9 cellular contexts compared by ENCODE assay signal in the genomic region with DNA sequence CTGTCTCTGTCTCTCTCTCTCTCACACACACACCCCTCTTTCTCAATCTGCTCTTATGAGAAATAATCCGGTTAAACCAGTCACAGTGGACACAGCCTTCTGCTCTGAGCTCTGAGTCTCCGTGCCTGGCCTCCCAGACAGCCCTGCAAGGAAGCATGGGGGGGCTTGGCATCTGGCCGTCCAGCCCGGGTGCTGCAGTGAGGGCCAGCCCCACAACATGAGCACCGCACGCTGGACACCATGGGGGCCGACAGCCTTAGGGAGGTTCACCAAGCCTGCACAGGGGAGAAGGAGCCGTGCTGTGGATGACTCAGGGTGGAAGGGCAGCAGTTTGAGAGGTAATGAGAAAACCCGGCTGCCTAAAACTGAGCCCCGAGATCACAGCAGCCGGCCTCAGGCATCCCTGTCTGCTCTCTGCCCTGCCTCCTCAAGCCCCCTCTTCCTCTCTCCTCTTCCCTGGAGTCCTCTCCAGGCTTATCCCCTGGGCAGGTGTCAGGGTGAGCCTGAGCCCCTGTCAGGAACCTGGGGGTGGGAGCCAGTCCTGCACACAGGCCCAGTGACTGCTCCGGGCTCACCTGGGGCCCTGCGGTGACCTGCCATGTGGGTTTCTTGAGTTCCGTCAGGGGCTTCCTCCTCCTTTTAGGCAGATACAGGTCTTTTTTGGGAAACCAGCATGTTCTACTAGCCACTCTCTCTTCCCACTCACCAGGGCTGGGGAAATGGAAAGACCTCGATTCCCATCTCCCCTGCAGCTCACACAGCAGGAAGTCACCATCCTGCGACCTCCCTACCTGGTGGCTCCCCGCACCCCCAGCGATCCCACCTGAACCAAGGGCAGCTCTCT.
A peak's percentile ranks its signal among the peaks of the same experiment; 100 is the strongest.
DNase-seq lines count a peak whose midpoint lies in the region; ATAC-seq and TF ChIP-seq lines count a peak whose summit lies in the region.
"Had no signal": no experiment of that assay in that cellular context is flagged by ENCODE, and none has a peak within 500 bp of the region (broad histone marks: within the 10 kb centered on the region; RNA-seq: fewer than 3 reads in every experiment).

No MANE protein-coding gene starts in this region.

- intact Hi-C loops in esophagus squamous epithelium (cut with DNase I) = loop anchor here (10.0 kb wide), 1 partner anchor 89 kb away; the partner anchor contains the start of gene ITPKB
- intact Hi-C loops in sigmoid colon (cut with DNase I) = no loop called here

- TF ChIP-seq POLR2A in esophagus squamous epithelium (IDR thresholded peaks at IDR 0.05) (no peak), sigmoid colon (IDR thresholded peaks at IDR 0.05) (no peak)

- H3K4me3 ChIP-seq in WERI-Rb-1 (ENCODE audit: low read depth, low read length) (no peak overlapping the region), esophagus squamous epithelium (no peak overlapping the region), sigmoid colon (no peak overlapping the region)
- H3K4me3 ChIP-seq: cardiac muscle cell had no signal

- no peaks in the 10 kb centered on the region for H3K36me3 ChIP-seq in WERI-Rb-1
- H3K36me3 ChIP-seq in esophagus squamous epithelium = peaks cover 21 to 61% (median 26%) of the 10 kb centered on the region in 3 donors
- H3K36me3 ChIP-seq in sigmoid colon = peaks cover 20 to 51% (median 25%) of the 10 kb centered on the region in 4 donors
- H3K36me3 ChIP-seq: cardiac muscle cell had no signal

- ATAC-seq in GM21447 (IDR thresholded peaks at IDR 0.05; ENCODE audit: unreplicated experiment) = no peak
- ATAC-seq in GM18907 (IDR thresholded peaks at IDR 0.05; ENCODE audit: unreplicated experiment) = no peak

- WGBS in esophagus squamous epithelium, 2 donors = 74 to 77% methylated on average over 12 to 13 of the region's 18 CpGs
- 87 to 92% methylated on average over 18 of the region's 18 CpGs for WGBS in sigmoid colon, 2 donors

- H3K27ac ChIP-seq in WERI-Rb-1 (peak overlapping the region; percentile 37), esophagus squamous epithelium (peak overlapping the region; percentile 24 to 82 (median 74)), sigmoid colon (peak overlapping the region in 3 of 4 donors; percentile 79 to 82 (median 81))
- H3K27ac ChIP-seq: cardiac muscle cell had no signal

- H3K27me3 ChIP-seq in WERI-Rb-1 (ENCODE audit: insufficient read depth, low read depth, severe bottlenecking) = no peaks in the 10 kb centered on the region
- H3K27me3 ChIP-seq in esophagus squamous epithelium = no peaks in the 10 kb centered on the region
- H3K27me3 ChIP-seq in sigmoid colon = no peaks in the 10 kb centered on the region
- H3K27me3 ChIP-seq: cardiac muscle cell had no signal

- H3K4me1 ChIP-seq in esophagus squamous epithelium (peaks cover 22 to 54% (median 50%) of the 10 kb centered on the region in 3 donors), sigmoid colon (peaks cover 0 to 63% (median 60%) of the 10 kb centered on the region in 4 donors)

- H3K9me3 ChIP-seq in WERI-Rb-1 (ENCODE audit: severe bottlenecking) (no peaks in the 10 kb centered on the region), esophagus squamous epithelium (no peaks in the 10 kb centered on the region), sigmoid colon (no peaks in the 10 kb centered on the region)

- no peak for TF ChIP-seq EP300 in sigmoid colon (IDR thresholded peaks at IDR 0.05)

- no peak for TF ChIP-seq CTCF in WERI-Rb-1 (IDR thresholded peaks at IDR 0.05; ENCODE audit: low read depth, low read length)
- TF ChIP-seq CTCF in esophagus squamous epithelium (IDR thresholded peaks at IDR 0.05) = no peak
- no peak for TF ChIP-seq CTCF in sigmoid colon (IDR thresholded peaks at IDR 0.05)

- DNase-seq in HCEC 1CT (peak; percentile 20), WERI-Rb-1 (peak; percentile 65), esophagus squamous epithelium (lab: John Stamatoyannopoulos, UW) (no peak), sigmoid colon (peak; percentile 92), GM03348 (ENCODE audit: low spot score) (no peak)
- DNase-seq: GF-D8 had no signal

Comparison
In these comparisons a context has a peak if more than half of its experiments do, and no peak if none do; other contexts are left out.
1. DNase-seq: peak in HCEC 1CT (single experiment), WERI-Rb-1 (single experiment) and sigmoid colon (single experiment); none in esophagus squamous epithelium (single experiment) and GM03348 (single experiment).
2. Peak in every context shown above with its lines, with median percentiles within 50 percentile points of each other: H3K27ac ChIP-seq.